Comparison of ENCODE assay signal across 9 cellular contexts in genomic region chr6:36851149-36851614, GRCh38. TPM values are rescaled to one million over a fixed set of nuclear protein-coding genes. Genes with fewer than 3 reads are reported as not detected.
A peak's percentile ranks its signal among the peaks of the same experiment; 100 is the strongest.
DNase-seq lines count a peak whose midpoint lies in the region; FAIRE-seq and TF ChIP-seq lines count a peak whose summit lies in the region.
"Had no signal": no experiment of that assay in that cellular context is flagged by ENCODE, and none has a peak within 500 bp of the region (broad histone marks: within the 10 kb centered on the region; RNA-seq: fewer than 3 reads in every experiment).

No MANE protein-coding gene starts in this region.

- H3K4me2 ChIP-seq in DOHH2 (ENCODE audit: low read length) (no peak overlapping the region), OCI-LY3 (ENCODE audit: low read length) (no peak overlapping the region)

- no peaks in the 10 kb centered on the region for H3K9me2 ChIP-seq in DOHH2 (replicated peaks; ENCODE audit: control insufficient read depth, low read length)

- H3K27ac Mint-ChIP-seq in brain, result peak overlapping the region; percentile 62 to 92 (median 75)
- H3K27ac Mint-ChIP-seq: activated T-cell treated with anti-CD3 and anti-CD28 coated beads, Interleukin-2, amount 50 U/mL, for 72 hours had no signal

- no peak for FAIRE-seq in HTR-8/SVneo (lab: Jason Lieb, UNC)

- peak; percentile 62 for DNase-seq in HTR-8/SVneo (ENCODE audit: insufficient read length, low spot score)
- peak; percentile 72 for DNase-seq in iPS-NIHi7 (ENCODE audit: extremely low spot score)
- DNase-seq in stimulated activated CD8-positive, alpha-beta memory T cell treated with anti-CD3 and anti-CD28 coated beads, Interleukin-4, amount 100 ng/mL, for 48 hours, result peak; percentile 45
- no peak for DNase-seq in effector CD8-positive, alpha-beta T cell (lab: John Stamatoyannopoulos, UW)
- DNase-seq in cortex of kidney (lab: John Stamatoyannopoulos, UW), result no peak

- no peak overlapping the region for H3K27ac ChIP-seq in DOHH2 (ENCODE audit: low read depth, low read length)
- H3K27ac ChIP-seq in OCI-LY3 (ENCODE audit: low read length), result no peak overlapping the region

- H3K4me1 Mint-ChIP-seq in brain, result peaks cover 64% of the 10 kb centered on the region

- no peak overlapping the region for H2AFZ ChIP-seq in OCI-LY3 (ENCODE audit: low read depth, low read length)

- peak overlapping the region in 2 of 5 experiments; percentile 38 to 66 for H3K4me3 Mint-ChIP-seq in brain
- H3K4me3 Mint-ChIP-seq: activated T-cell treated with anti-CD3 and anti-CD28 coated beads, Interleukin-2, amount 50 U/mL, for 72 hours had no signal

- H4K20me1 ChIP-seq in DOHH2 (ENCODE audit: control insufficient read depth, insufficient read depth, low read depth, low read length) (no peaks in the 10 kb centered on the region), OCI-LY3 (ENCODE audit: insufficient read depth, low read length) (no peaks in the 10 kb centered on the region)

- no peaks in the 10 kb centered on the region for H3K27me3 Mint-ChIP-seq in brain

- H3K79me2 ChIP-seq in DOHH2 (ENCODE audit: control insufficient read depth, low read length) (no peaks in the 10 kb centered on the region), OCI-LY3 (ENCODE audit: low read length) (no peaks in the 10 kb centered on the region)

- no peak overlapping the region for H3K9ac ChIP-seq in OCI-LY3 (ENCODE audit: low read length)

- H3K36me3 Mint-ChIP-seq in brain, result peaks cover 6% of the 10 kb centered on the region

- TF ChIP-seq CTCF in DOHH2 (IDR thresholded peaks at IDR 0.05; ENCODE audit: low read depth, low read length, poor library complexity, severe bottlenecking) (peak; percentile 86), OCI-LY3 (IDR thresholded peaks at IDR 0.05; ENCODE audit: low read depth, low read length) (peak; percentile 93), brain (conservative IDR thresholded peaks at IDR 0.05) (peak; percentile 77 to 89)

- H3F3A ChIP-seq in DOHH2 (ENCODE audit: control insufficient read depth, insufficient read depth), result no peaks in the 10 kb centered on the region

- H3K9me3 Mint-ChIP-seq in brain, result no peaks in the 10 kb centered on the region
- H3K9me3 Mint-ChIP-seq: activated T-cell treated with anti-CD3 and anti-CD28 coated beads, Interleukin-2, amount 50 U/mL, for 72 hours had no signal

- no peaks in the 10 kb centered on the region for H3K9me3 ChIP-seq in DOHH2 (ENCODE audit: control insufficient read depth, insufficient read depth, low read length)
- no peaks in the 10 kb centered on the region for H3K9me3 ChIP-seq in OCI-LY3 (ENCODE audit: insufficient read depth, low read length)

- H3K4me1 ChIP-seq in DOHH2 (ENCODE audit: control insufficient read depth, low read length), result no peaks in the 10 kb centered on the region
- H3K4me1 ChIP-seq in OCI-LY3 (ENCODE audit: low read length), result no peaks in the 10 kb centered on the region

- H3K27me3 ChIP-seq in DOHH2 (ENCODE audit: control insufficient read depth, low read length) (no peaks in the 10 kb centered on the region), OCI-LY3 (ENCODE audit: low read depth, low read length) (no peaks in the 10 kb centered on the region)

- H3K36me3 ChIP-seq in DOHH2 (ENCODE audit: control insufficient read depth, low read length) (peaks cover 51% of the 10 kb centered on the region), OCI-LY3 (replicated peaks; ENCODE audit: low read depth, low read length) (peaks cover 41% of the 10 kb centered on the region)

- H3K4me3 ChIP-seq in DOHH2 (ENCODE audit: low read length), result no peak overlapping the region
- H3K4me3 ChIP-seq in OCI-LY3 (ENCODE audit: low read length), result no peak overlapping the region

RNA-seq across cellular contexts. Expression of gene CPNE5, which starts 11.9 kb away (rescaled TPM):
- polyA plus RNA-seq in brain (ENCODE audit: insufficient read depth, low read depth, low replicate concordance), result 22.9 TPM

RNA-seq across cellular contexts. Expression of gene PPIL1, which starts 23.4 kb away (rescaled TPM):
- polyA plus RNA-seq in brain (ENCODE audit: insufficient read depth, low read depth, low replicate concordance), result 36.9 TPM

RNA-seq across cellular contexts. Expression of gene C6orf89, which starts 34.6 kb away (rescaled TPM):
- 72.4 TPM for polyA plus RNA-seq in brain (ENCODE audit: insufficient read depth, low read depth, low replicate concordance)

Comparison
In these comparisons a context has a peak if more than half of its experiments do, and no peak if none do; other contexts are left out.
1. DNase-seq: peak in HTR-8/SVneo (single experiment), iPS-NIHi7 (single experiment) and stimulated activated CD8-positive, alpha-beta memory T cell treated with anti-CD3 and anti-CD28 coated beads, Interleukin-4, amount 100 ng/mL, for 48 hours (single experiment); none in effector CD8-positive, alpha-beta T cell (single experiment) and cortex of kidney (single experiment).
2. Peak in every context shown above with its lines, with median percentiles within 50 percentile points of each other: CTCF ChIP-seq.